Comparison of ENCODE assay signal across 1 cellular context in genomic region chr11:64359712-64360402, GRCh38.
TF ChIP-seq lines count a peak whose summit lies in the region.

No MANE protein-coding gene starts in this region.

TF ChIP-seq in HEK293, 187 proteins besides CTCF, POLR2A, EP300 and RAD21 (continued from another document):
- TF ChIP-seq REST (tag by site-specific recombination; IDR thresholded peaks at IDR 0.05) (no peak), GLI2 (tag by site-specific recombination; IDR thresholded peaks at IDR 0.05; ENCODE audit: borderline replicate concordance, low read depth) (no peak), GLIS1 (tag by site-specific recombination; IDR thresholded peaks at IDR 0.05) (peak; percentile 88), ZNF560 (tag by site-specific recombination; IDR thresholded peaks at IDR 0.05; ENCODE audit: borderline replicate concordance) (no peak), ZNF112 (tag by site-specific recombination; IDR thresholded peaks at IDR 0.05) (no peak), ZBTB20 (tag by site-specific recombination; IDR thresholded peaks at IDR 0.05) (no peak), ZEB2 (tag by site-specific recombination; IDR thresholded peaks at IDR 0.05) (no peak), GLIS2 (tag by site-specific recombination; IDR thresholded peaks at IDR 0.05) (no peak), ZNF341 (tag by site-specific recombination; IDR thresholded peaks at IDR 0.05; ENCODE audit: low read depth) (peak; percentile 46; the same call in 1 of the 2 replicates), ZNF501 (tag by site-specific recombination; IDR thresholded peaks at IDR 0.05) (no peak), PRDM1 (tag by site-specific recombination; IDR thresholded peaks at IDR 0.05) (no peak), ZNF514 (tag by site-specific recombination; IDR thresholded peaks at IDR 0.05) (no peak), ZNF521 (tag by site-specific recombination; IDR thresholded peaks at IDR 0.05) (no peak), ZNF114 (tag by site-specific recombination; IDR thresholded peaks at IDR 0.05) (no peak), ZIC2 (tag by site-specific recombination; IDR thresholded peaks at IDR 0.05) (no peak), PRDM2 (tag by site-specific recombination; IDR thresholded peaks at IDR 0.05; ENCODE audit: borderline replicate concordance) (no peak), ZNF548 (tag by site-specific recombination; IDR thresholded peaks at IDR 0.05) (no peak), GLI4 (tag by site-specific recombination; IDR thresholded peaks at IDR 0.05) (no peak), KLF9 (tag by site-specific recombination; IDR thresholded peaks at IDR 0.05; ENCODE audit: low read depth) (0 out of 2 replicates have a peak, but pooled peaks have one; percentile 16), ZBTB44 (tag by site-specific recombination; IDR thresholded peaks at IDR 0.05) (0 out of 2 replicates have a peak, but pooled peaks have one; percentile 8), ZBTB17 (tag by site-specific recombination; IDR thresholded peaks at IDR 0.05) (no peak), ZNF610 (tag by site-specific recombination; IDR thresholded peaks at IDR 0.05; ENCODE audit: borderline replicate concordance) (no peak), ZBTB26 (tag by site-specific recombination; optimal IDR thresholded peaks at IDR 0.05) (no peak), ZBTB8A (tag by site-specific recombination; IDR thresholded peaks at IDR 0.05) (no peak), KLF7 (tag by site-specific recombination; IDR thresholded peaks at IDR 0.05; ENCODE audit: borderline replicate concordance) (no peak), ZXDB (tag by site-specific recombination; IDR thresholded peaks at IDR 0.05) (no peak), ZNF777 (tag by site-specific recombination; IDR thresholded peaks at IDR 0.05; ENCODE audit: borderline replicate concordance) (no peak), ZNF747 (tag by site-specific recombination; IDR thresholded peaks at IDR 0.05) (no peak), MYNN (tag by site-specific recombination; IDR thresholded peaks at IDR 0.05; ENCODE audit: borderline replicate concordance) (no peak), AEBP2 (tag by site-specific recombination; IDR thresholded peaks at IDR 0.05; ENCODE audit: borderline replicate concordance) (no peak), BCL11B (tag by site-specific recombination; IDR thresholded peaks at IDR 0.05; ENCODE audit: low read depth) (no peak), ZNF837 (tag by site-specific recombination; IDR thresholded peaks at IDR 0.05) (no peak), ZFHX2 (tag by site-specific recombination; conservative IDR thresholded peaks at IDR 0.05) (peak; percentile 30), ZNF184 (tag by site-specific recombination; IDR thresholded peaks at IDR 0.05) (no peak), ZNF148 (tag by site-specific recombination; IDR thresholded peaks at IDR 0.05; ENCODE audit: borderline replicate concordance) (no peak), ZFP41 (tag by site-specific recombination; IDR thresholded peaks at IDR 0.05; ENCODE audit: borderline replicate concordance) (no peak), ZNF433 (tag by site-specific recombination; IDR thresholded peaks at IDR 0.05; ENCODE audit: low read depth) (no peak), SCRT1 (tag by site-specific recombination; IDR thresholded peaks at IDR 0.05; ENCODE audit: borderline replicate concordance) (no peak)
